26 cellular contexts compared by ENCODE assay signal in the genomic region with DNA sequence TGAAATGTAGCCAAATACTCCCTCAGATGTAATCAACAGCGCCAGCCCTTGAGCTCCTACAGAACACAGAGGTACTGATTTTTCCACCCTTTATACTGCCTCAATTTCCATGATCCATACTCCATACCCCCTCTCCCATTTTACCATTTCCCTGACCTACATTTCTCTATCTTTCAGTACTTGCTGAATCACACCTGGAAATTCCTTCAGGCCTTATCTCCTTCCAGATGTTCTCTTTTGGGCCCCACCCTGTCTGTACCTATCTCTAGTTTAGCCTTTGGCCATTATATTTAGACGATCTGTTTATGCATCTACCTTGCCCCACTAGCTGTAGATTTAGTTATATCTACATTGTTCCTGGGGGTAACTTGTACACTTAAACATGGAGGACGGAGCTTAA. TPM values are rescaled to one million over a fixed set of nuclear protein-coding genes. Genes with fewer than 3 reads are reported as not detected.
"Had no signal": no experiment of that assay in that cellular context is flagged by ENCODE, and none has a peak within 500 bp of the region (broad histone marks: within the 10 kb centered on the region; RNA-seq: fewer than 3 reads in every experiment).

No MANE protein-coding gene starts in this region.

- H3K27me3 ChIP-seq: gastroesophageal sphincter had no signal

- H3K36me3 Mint-ChIP-seq: mesothelial cell of epicardium had no signal

- H3K27ac Mint-ChIP-seq: dendritic cell treated with granulocyte-macrophage colony-stimulating factor and Interleukin-4, amounts not matched to agents 40 ng/mL and 50 ng/mL, for 4 days; effector memory CD8-positive, alpha-beta T cell; endodermal cell; mesothelial cell of epicardium had no signal

- FAIRE-seq: endometrium, frontal cortex, islet of Langerhans, keratinocyte had no signal

- DNase-seq: colonic mucosa; cortex of kidney; effector CD8-positive, alpha-beta T cell; effector memory CD8-positive, alpha-beta T cell; endodermal cell; esophagus squamous epithelium; foreskin fibroblast; head of caudate nucleus; heart right ventricle; hippocampal formation; left cardiac atrium; left lung; left ventricle myocardium superior; lower lobe of right lung; mesenchymal stem cell; mucosa of descending colon had no signal

- H3K4me3 ChIP-seq: colonic mucosa, esophagus squamous epithelium, gastroesophageal sphincter, heart right ventricle, left lung, lower lobe of right lung, mucosa of descending colon had no signal

- H3K36me3 ChIP-seq: colonic mucosa, esophagus squamous epithelium, gastroesophageal sphincter, heart right ventricle, left lung, lower lobe of right lung had no signal

- H3K4me3 Mint-ChIP-seq: dendritic cell treated with granulocyte-macrophage colony-stimulating factor and Interleukin-4, amounts not matched to agents 40 ng/mL and 50 ng/mL, for 4 days; effector memory CD8-positive, alpha-beta T cell; endodermal cell; mesothelial cell of epicardium had no signal

- ATAC-seq: effector memory CD8-positive, alpha-beta T cell; esophagus mucosa; gastroesophageal sphincter; heart right ventricle; left cardiac atrium; left lung; left ventricle myocardium superior; lower lobe of right lung; mucosa of descending colon had no signal

- H3K9me3 ChIP-seq: colonic mucosa, esophagus squamous epithelium, gastroesophageal sphincter, heart right ventricle, left lung, lower lobe of right lung, mucosa of descending colon had no signal

- H3K27ac ChIP-seq: colonic mucosa, epithelial cell of prostate, esophagus squamous epithelium, gastroesophageal sphincter, heart right ventricle, left lung, lower lobe of right lung had no signal

- H3K9me3 Mint-ChIP-seq: dendritic cell treated with granulocyte-macrophage colony-stimulating factor and Interleukin-4, amounts not matched to agents 40 ng/mL and 50 ng/mL, for 4 days; effector memory CD8-positive, alpha-beta T cell; endodermal cell; mesothelial cell of epicardium had no signal

RNA-seq across cellular contexts. Expression of a gene that starts 5.5 kb away (rescaled TPM):
- total RNA-seq: endodermal cell, esophagus mucosa, lung microvascular endothelial cell had no signal
